15 cellular contexts compared by ENCODE assay signal in the genomic region with DNA sequence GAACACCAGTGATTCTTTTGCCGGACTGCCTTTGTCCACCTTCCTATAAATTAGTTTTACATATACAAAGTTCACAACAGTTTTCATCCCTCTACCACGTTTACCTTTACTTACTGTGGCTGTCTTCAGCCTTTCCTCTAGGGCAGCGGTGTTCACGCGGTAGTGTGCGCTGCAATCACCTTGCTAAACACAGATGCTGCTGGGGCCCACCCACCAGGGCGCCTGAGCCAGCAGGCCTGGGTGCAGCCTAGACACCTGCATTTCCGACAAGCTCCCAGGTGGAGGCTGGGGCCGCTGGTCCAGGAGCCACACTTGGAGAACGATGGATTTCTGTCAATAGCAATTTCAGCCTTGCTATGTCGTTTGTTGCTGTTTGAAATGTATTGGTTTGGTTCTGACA.
"Had no signal": no experiment of that assay in that cellular context is flagged by ENCODE, and none has a peak within 500 bp of the region (broad histone marks: within the 10 kb centered on the region; RNA-seq: fewer than 3 reads in every experiment).

No MANE protein-coding gene starts in this region.

- H3K9me3 ChIP-seq: uterus had no signal

- DNase-seq: activated CD4-positive, alpha-beta T cell treated with anti-CD3 and anti-CD28 coated beads for 1 hour; activated CD4-positive, alpha-beta T cell treated with anti-CD3 and anti-CD28 coated beads, Interleukin-2, amount 50 U/mL, for 48 hours; activated T-cell treated with anti-CD3 and anti-CD28 coated beads, Interleukin-2, amount 50 U/mL, for 48 hours; amygdala; cerebellar nuclear complex; dermis blood vessel endothelial cell; mesendoderm; occipital lobe; stimulated activated CD4-positive, alpha-beta T cell treated with anti-CD3 and anti-CD28 coated beads, Interleukin-15, amount 100 ng/mL, for 24 hours; stimulated activated CD4-positive, alpha-beta T cell treated with anti-CD3 and anti-CD28 coated beads, Interleukin-4, amount 100 ng/mL, for 24 hours; stimulated activated naive CD8-positive, alpha-beta T cell treated with anti-CD3 and anti-CD28 coated beads, Interleukin-15, amount 100 ng/mL, for 72 hours; SW 1271; uterus had no signal

- H3K27ac ChIP-seq: brain microvascular endothelial cell, uterus had no signal

- H3K4me1 ChIP-seq: uterus had no signal

- H3K27me3 ChIP-seq: brain microvascular endothelial cell, uterus had no signal

- H3K36me3 ChIP-seq: brain microvascular endothelial cell, uterus had no signal

- H3K4me3 ChIP-seq: uterus had no signal

- ATAC-seq: left lobe of liver; stimulated activated naive CD8-positive, alpha-beta T cell treated with anti-CD3 and anti-CD28 coated beads, Interleukin-15, amount 100 ng/mL, for 72 hours had no signal
